ENCODE assay signal across 22 cellular contexts in genomic region chr2:107622741-107623310, GRCh38.
DNase-seq lines count a peak whose midpoint lies in the region; ATAC-seq, FAIRE-seq and TF ChIP-seq lines count a peak whose summit lies in the region.
"Had no signal": no experiment of that assay in that cellular context is flagged by ENCODE, and none has a peak within 500 bp of the region (broad histone marks: within the 10 kb centered on the region; RNA-seq: fewer than 3 reads in every experiment).

No MANE protein-coding gene starts in this region.

- no peaks in the 10 kb centered on the region for H3K79me2 ChIP-seq in HepG2 (ENCODE audit: insufficient read depth, low read length)

- H3K36me3 ChIP-seq in liver (ENCODE audit: control insufficient read depth in 4 of 4, insufficient read depth in 3 of 4, low read depth in 1 of 4, low read length in 3 of 4) = no peaks in the 10 kb centered on the region
- no peaks in the 10 kb centered on the region for H3K36me3 ChIP-seq in HepG2 (replicated peaks in 1 of 2; ENCODE audit: control insufficient read depth in 1 of 2, insufficient read depth in 2 of 2, low read length in 2 of 2)
- no peaks in the 10 kb centered on the region for H3K36me3 ChIP-seq in right lobe of liver
- H3K36me3 ChIP-seq in gastroesophageal sphincter = no peaks in the 10 kb centered on the region
- H3K36me3 ChIP-seq: BLaER1 had no signal

- no peak overlapping the region for H2AFZ ChIP-seq in HepG2 (ENCODE audit: low read length)

- H3K9me3 ChIP-seq in liver (ENCODE audit: control insufficient read depth in 4 of 4, low read length in 3 of 4) (peaks cover 0 to 4% (median under 1%) of the 10 kb centered on the region in 4 donors), HepG2 (ENCODE audit: low read length) (peaks cover 95% of the 10 kb centered on the region), right lobe of liver (peaks cover 0 to 3% (median 0%) of the 10 kb centered on the region in 4 donors), gastroesophageal sphincter (peaks cover 0 to 16% (median 0%) of the 10 kb centered on the region in 3 donors)

- BruUV-seq in HepG2 (replicated peaks; lab: Mats Ljungman, UMichigan) = no TSS peak

- TF ChIP-seq RAD21 in liver (IDR thresholded peaks at IDR 0.05) (no peak), HepG2 (CRISPR knock-in tag; IDR thresholded peaks at IDR 0.05) (no peak)

- TF ChIP-seq CTCF in liver (IDR thresholded peaks at IDR 0.05; ENCODE audit: low read depth, low read length, missing input control) (no peak), HepG2 (CRISPR knock-in tag; IDR thresholded peaks at IDR 0.05) (no peak), right lobe of liver (IDR thresholded peaks at IDR 0.05) (no peak), gastroesophageal sphincter (IDR thresholded peaks at IDR 0.05) (no peak)

- DNase-seq in HepG2 (ENCODE audit: low spot score) (no peak), astrocyte of the hippocampus (ENCODE audit: low read depth, low spot score) (peak; percentile 8), right lobe of liver (no peak), cardiac septum (ENCODE audit: low spot score) (no peak), NCI-H2107 (lab: John Stamatoyannopoulos, UW) (no peak)
- no peak for DNase-seq in activated CD4-positive, alpha-beta T cell treated with anti-CD3 and anti-CD28 coated beads for 1 hour
- DNase-seq: Caco-2; CD4-positive, CD25-positive, alpha-beta regulatory T cell; CD8-positive, alpha-beta T cell; DMS153; DND-41; H7; HCEC 1CT had no signal

- CTCF ChIA-PET in HepG2 (lab: Yijun Ruan, JAX; ENCODE audit: low intra/inter-chr PET ratio, low total read pairs) = no interaction called here

- no peak overlapping the region for H3K4me2 ChIP-seq in HepG2 (ENCODE audit: low read depth, low read length)
- H3K4me2 ChIP-seq: BLaER1 had no signal

- H3K4me1 ChIP-seq in liver (ENCODE audit: control insufficient read depth in 4 of 4, insufficient read depth in 4 of 4, low read length in 3 of 4) (no peaks in the 10 kb centered on the region), HepG2 (ENCODE audit: insufficient read depth, low read length) (no peaks in the 10 kb centered on the region), right lobe of liver (no peaks in the 10 kb centered on the region), gastroesophageal sphincter (no peaks in the 10 kb centered on the region)
- H3K4me1 ChIP-seq: BLaER1 had no signal

- ATAC-seq in HepG2 (no peak), right lobe of liver (peak in 3 of 4 donors; percentile 66 to 79 (median 71)), gastroesophageal sphincter (no peak)
- ATAC-seq: CD8-positive, alpha-beta T cell had no signal

- H3K9ac ChIP-seq in liver (ENCODE audit: low read depth in 1 of 2, low read length in 2 of 2) (no peak overlapping the region), HepG2 (ENCODE audit: insufficient read depth, low read depth, low read length) (no peak overlapping the region)
- H3K9ac ChIP-seq: BLaER1 had no signal

- TF ChIP-seq EP300 in HepG2 (IDR thresholded peaks at IDR 0.05; ENCODE audit: low read depth in 2 of 2, low read length in 2 of 2) = no peak
- TF ChIP-seq EP300 in HepG2 (CRISPR knock-in tag; IDR thresholded peaks at IDR 0.05; ENCODE audit: borderline replicate concordance) = no peak
- no peak for TF ChIP-seq EP300 in gastroesophageal sphincter (IDR thresholded peaks at IDR 0.05)

- H3K27me3 ChIP-seq in liver (ENCODE audit: control insufficient read depth in 4 of 4, insufficient read depth in 4 of 4, low read length in 3 of 4) = no peaks in the 10 kb centered on the region
- no peaks in the 10 kb centered on the region for H3K27me3 ChIP-seq in HepG2 (ENCODE audit: control insufficient read depth in 1 of 2, insufficient read depth in 2 of 2, low read length in 2 of 2)
- no peaks in the 10 kb centered on the region for H3K27me3 ChIP-seq in right lobe of liver
- H3K27me3 ChIP-seq in gastroesophageal sphincter = no peaks in the 10 kb centered on the region
- H3K27me3 ChIP-seq: BLaER1 had no signal

- no peak for FAIRE-seq in HepG2 (lab: Jason Lieb, UNC)
- FAIRE-seq: A204.1, G401.6, GM12892, H1 had no signal

- H3K4me3 ChIP-seq in liver (ENCODE audit: low read depth in 1 of 3, low read length in 3 of 3) (no peak overlapping the region), HepG2 (replicated peaks in 1 of 3; ENCODE audit: insufficient read depth in 1 of 3, low read depth in 2 of 3, low read length in 3 of 3) (no peak overlapping the region), right lobe of liver (no peak overlapping the region), gastroesophageal sphincter (no peak overlapping the region)
- H3K4me3 ChIP-seq: BLaER1 had no signal

- TF ChIP-seq POLR2A in HepG2 (IDR thresholded peaks at IDR 0.05; ENCODE audit: insufficient read depth in 1 of 2, low read depth in 2 of 2, low read length in 2 of 2) (no peak), right lobe of liver (IDR thresholded peaks at IDR 0.05) (no peak), gastroesophageal sphincter (IDR thresholded peaks at IDR 0.05) (no peak)

- H3K27ac ChIP-seq in liver (ENCODE audit: low read depth in 1 of 2, low read length in 2 of 2) (no peak overlapping the region), HepG2 (ENCODE audit: extremely low read length, insufficient read depth, low read length) (no peak overlapping the region), right lobe of liver (no peak overlapping the region), gastroesophageal sphincter (no peak overlapping the region)
- H3K27ac ChIP-seq: 22Rv1, BLaER1, C4-2B had no signal

- in situ Hi-C loops in HepG2 (cut with HindIII; ENCODE audit: extremely low pct_ligation_motif_present, low pct_unique_long_range_greater_than_20kb) = no loop called here

- 32% methylated on average over 4 of the region's 4 CpGs for WGBS in liver
- whole genome bisulfite sequencing in HepG2 (ENCODE audit: low lambda C conversion rate) = 6% methylated on average over 4 of the region's 4 CpGs
- 27% methylated on average over 4 of the region's 4 CpGs for WGBS in right lobe of liver (ENCODE audit: insufficient coverage, low coverage, low lambda C conversion rate, missing lambda C conversion rate)
- 72 to 89% methylated on average over 4 of the region's 4 CpGs for WGBS in gastroesophageal sphincter (ENCODE audit: low coverage in 1 of 2), 2 donors

- POLR2A ChIA-PET in HepG2 (lab: Yijun Ruan, JAX) = no interaction called here

- intact Hi-C loops in HepG2 (cut with micrococcal nuclease; ENCODE audit: unreplicated experiment) = no loop called here
- intact Hi-C loops in right lobe of liver (cut with DNase I) = no loop called here
- intact Hi-C loops in cardiac septum (cut with DNase I) = no loop called here

- no peaks in the 10 kb centered on the region for H4K20me1 ChIP-seq in HepG2 (ENCODE audit: insufficient read depth, low read length)
- H4K20me1 ChIP-seq: BLaER1 had no signal

TF ChIP-seq in liver, 16 proteins besides CTCF, POLR2A, EP300 and RAD21 (continues in another document):
- TF ChIP-seq FOXA2 (IDR thresholded peaks at IDR 0.05) = no peak
- TF ChIP-seq ZBTB33 (IDR thresholded peaks at IDR 0.05) = peak; percentile 52
- peak in 1 of 2 donors; percentile 86 for TF ChIP-seq RXRA (IDR thresholded peaks at IDR 0.05)
- no peak for TF ChIP-seq FOXA1 (IDR thresholded peaks at IDR 0.05)
- no peak for TF ChIP-seq ATF3 (IDR thresholded peaks at IDR 0.05)
- no peak for TF ChIP-seq MAX (IDR thresholded peaks at IDR 0.05)

TF ChIP-seq in HepG2, 621 proteins besides CTCF, POLR2A, EP300 and RAD21 (continues in another document):
- no peak for TF ChIP-seq ATF6 (CRISPR knock-in tag; conservative IDR thresholded peaks at IDR 0.05)
- TF ChIP-seq ZNF678 (CRISPR knock-in tag; IDR thresholded peaks at IDR 0.05) = no peak
- TF ChIP-seq ZNF513 (CRISPR knock-in tag; conservative IDR thresholded peaks at IDR 0.05) = no peak
- no peak for TF ChIP-seq PATZ1 (CRISPR knock-in tag; IDR thresholded peaks at IDR 0.05)
- TF ChIP-seq ZNF460 (CRISPR knock-in tag; IDR thresholded peaks at IDR 0.05; ENCODE audit: borderline replicate concordance) = no peak
- no peak for TF ChIP-seq SAP130 (CRISPR knock-in tag; IDR thresholded peaks at IDR 0.05; ENCODE audit: low read depth)

Comparison
In these comparisons a context has a peak if more than half of its experiments do, and no peak if none do; other contexts are left out.
1. ATAC-seq: peak in right lobe of liver (3 of 4); none in HepG2 (single experiment) and gastroesophageal sphincter (single experiment).